31 cellular contexts compared by ENCODE assay signal in genomic region chr2:108937367-108938017, GRCh38. TPM values are rescaled to one million over a fixed set of nuclear protein-coding genes. Genes with fewer than 3 reads are reported as not detected.
A peak's percentile ranks its signal among the peaks of the same experiment; 100 is the strongest.
DNase-seq lines count a peak whose midpoint lies in the region; ATAC-seq, FAIRE-seq and TF ChIP-seq lines count a peak whose summit lies in the region.
"Had no signal": no experiment of that assay in that cellular context is flagged by ENCODE, and none has a peak within 500 bp of the region (broad histone marks: within the 10 kb centered on the region; RNA-seq: fewer than 3 reads in every experiment).

No MANE protein-coding gene starts in this region.

- H3K27me3 ChIP-seq in HepG2 (ENCODE audit: control insufficient read depth in 1 of 2, insufficient read depth in 2 of 2, low read length in 2 of 2) (peaks cover 2 to 33% of the 10 kb centered on the region in 2 experiments; a peak in 4 of 5 replicates), right lobe of liver (no peaks in the 10 kb centered on the region), IMR-90 (ENCODE audit: control insufficient read depth, insufficient read depth, low read length) (peaks cover 86% of the 10 kb centered on the region), ovary (no peaks in the 10 kb centered on the region)
- H3K27me3 ChIP-seq: left lung had no signal

- POLR2A ChIA-PET in HepG2 (lab: Yijun Ruan, JAX) (no interaction called here), IMR-90 (lab: Charles Lee; ENCODE audit: unreplicated experiment) (no interaction called here)

- BruUV-seq in HepG2 (replicated peaks; lab: Mats Ljungman, UMichigan) (no TSS peak), IMR-90 (replicated peaks; lab: Mats Ljungman, UMichigan) (no TSS peak)

- no peaks in the 10 kb centered on the region for H3K79me1 ChIP-seq in IMR-90 (ENCODE audit: low read depth in 1 of 2, low read length in 2 of 2)

- H2AFZ ChIP-seq in HepG2 (ENCODE audit: low read length), result no peak overlapping the region
- no peak overlapping the region for H2AFZ ChIP-seq in IMR-90 (replicated peaks; ENCODE audit: low read length, poor library complexity)
- H2AFZ ChIP-seq: GM23338, PC-9 had no signal

- dilution Hi-C loops in IMR-90 (cut with HindIII; ENCODE audit: low sequenced_read_pairs, unreplicated experiment), result no loop called here

- no peaks in the 10 kb centered on the region for H3K36me3 ChIP-seq in HepG2 (replicated peaks in 1 of 2; ENCODE audit: control insufficient read depth in 1 of 2, insufficient read depth in 2 of 2, low read length in 2 of 2)
- H3K36me3 ChIP-seq in right lobe of liver, result no peaks in the 10 kb centered on the region
- H3K36me3 ChIP-seq in IMR-90 (ENCODE audit: control insufficient read depth, insufficient read depth, low read length), result no peaks in the 10 kb centered on the region
- H3K36me3 ChIP-seq in kidney (ENCODE audit: control insufficient read depth in 1 of 2, insufficient read depth in 2 of 2, low read length in 2 of 2), result no peaks in the 10 kb centered on the region
- no peaks in the 10 kb centered on the region for H3K36me3 ChIP-seq in ovary
- H3K36me3 ChIP-seq: left lung, tibial artery had no signal

- TF ChIP-seq EP300 in HepG2 (IDR thresholded peaks at IDR 0.05; ENCODE audit: low read depth in 2 of 2, low read length in 2 of 2), result no peak
- no peak for TF ChIP-seq EP300 in HepG2 (CRISPR knock-in tag; IDR thresholded peaks at IDR 0.05; ENCODE audit: borderline replicate concordance)
- no peak for TF ChIP-seq EP300 in ovary (IDR thresholded peaks at IDR 0.05)

- no peak overlapping the region for H2BK120ac ChIP-seq in IMR-90 (ENCODE audit: low read depth, low read length)

- no peaks in the 10 kb centered on the region for H4K20me1 ChIP-seq in HepG2 (ENCODE audit: insufficient read depth, low read length)
- H4K20me1 ChIP-seq in IMR-90 (ENCODE audit: insufficient read depth, low read length), result no peaks in the 10 kb centered on the region

- TF ChIP-seq RAD21 in HepG2 (CRISPR knock-in tag; IDR thresholded peaks at IDR 0.05), result no peak
- no peak for TF ChIP-seq RAD21 in IMR-90 (IDR thresholded peaks at IDR 0.05; ENCODE audit: low read length)

- no peak overlapping the region for H2AK5ac ChIP-seq in IMR-90 (ENCODE audit: low read depth, low read length)

- H4K91ac ChIP-seq in IMR-90 (ENCODE audit: insufficient read depth, low read depth, low read length), result no peak overlapping the region

- H3K4ac ChIP-seq in IMR-90 (ENCODE audit: low read depth, low read length), result no peak overlapping the region

- H3K56ac ChIP-seq in IMR-90 (ENCODE audit: extremely low read depth, insufficient read depth, low read length), result no peak overlapping the region

- ATAC-seq in HepG2, result no peak
- no peak for ATAC-seq in right lobe of liver
- no peak for ATAC-seq in IMR-90 (ENCODE audit: low read depth)
- ATAC-seq in HG03521 (IDR thresholded peaks at IDR 0.05; ENCODE audit: unreplicated experiment), result no peak
- ATAC-seq: esophagus mucosa, GM23338, left lung had no signal

- H3K4me1 ChIP-seq in HepG2 (ENCODE audit: insufficient read depth, low read length) (no peaks in the 10 kb centered on the region), right lobe of liver (no peaks in the 10 kb centered on the region), IMR-90 (ENCODE audit: control insufficient read depth, insufficient read depth, low read length) (no peaks in the 10 kb centered on the region), kidney (ENCODE audit: control insufficient read depth in 1 of 2, insufficient read depth in 1 of 2, low read depth in 1 of 2, low read length in 2 of 2) (peaks cover 3 to 14% of the 10 kb centered on the region in 2 donors), ovary (ENCODE audit: insufficient read depth) (no peaks in the 10 kb centered on the region)
- H3K4me1 ChIP-seq: left lung had no signal

- H3K79me2 ChIP-seq in HepG2 (ENCODE audit: insufficient read depth, low read length), result no peaks in the 10 kb centered on the region

- H3K9ac ChIP-seq in HepG2 (ENCODE audit: insufficient read depth, low read depth, low read length) (no peak overlapping the region), IMR-90 (ENCODE audit: low read depth, low read length) (no peak overlapping the region), kidney (ENCODE audit: low read length in 2 of 2) (no peak overlapping the region)
- H3K9ac ChIP-seq: KMS-11, SK-N-SH had no signal

- no peak overlapping the region for H3K14ac ChIP-seq in IMR-90 (replicated peaks; ENCODE audit: low read depth, low read length)

- H3K4me2 ChIP-seq in HepG2 (ENCODE audit: low read depth, low read length) (no peak overlapping the region), IMR-90 (ENCODE audit: low read depth, low read length) (no peak overlapping the region)
- H3K4me2 ChIP-seq: GM23338, KMS-11, PC-9, SK-N-SH had no signal

- H2BK15ac ChIP-seq in IMR-90 (ENCODE audit: low read depth, low read length), result no peak overlapping the region

- H2AK9ac ChIP-seq in IMR-90 (replicated peaks; ENCODE audit: low read depth, low read length, poor library complexity), result no peak overlapping the region

- no peaks in the 10 kb centered on the region for H3K9me1 ChIP-seq in IMR-90 (ENCODE audit: insufficient read depth, low read length)

- no peak for FAIRE-seq in HepG2 (lab: Jason Lieb, UNC)
- FAIRE-seq in kidney (lab: Jason Lieb, UNC), result no peak
- FAIRE-seq: G401.6, islet of Langerhans had no signal

- H3K4me3 ChIP-seq in HepG2 (replicated peaks in 1 of 3; ENCODE audit: insufficient read depth in 1 of 3, low read depth in 2 of 3, low read length in 3 of 3) (no peak overlapping the region), right lobe of liver (no peak overlapping the region), IMR-90 (ENCODE audit: insufficient read depth, low read depth, low read length) (no peak overlapping the region), kidney (ENCODE audit: low read length in 2 of 2) (no peak overlapping the region), ovary (no peak overlapping the region)
- H3K4me3 ChIP-seq: GM23338, left lung, PC-9, tibial artery had no signal

- H3K23ac ChIP-seq in IMR-90 (ENCODE audit: low read depth, low read length), result no peak overlapping the region

- H4K5ac ChIP-seq in IMR-90 (ENCODE audit: low read depth, low read length), result no peak overlapping the region

- H2BK20ac ChIP-seq in IMR-90 (ENCODE audit: low read depth, low read length), result no peak overlapping the region

- H3K27ac ChIP-seq in HepG2 (ENCODE audit: extremely low read length, insufficient read depth, low read length), result no peak overlapping the region
- no peak overlapping the region for H3K27ac ChIP-seq in right lobe of liver
- no peak overlapping the region for H3K27ac ChIP-seq in IMR-90 (ENCODE audit: insufficient read depth, low read length)
- H3K27ac ChIP-seq in kidney (ENCODE audit: low read depth in 2 of 2, low read length in 2 of 2), result no peak overlapping the region
- H3K27ac ChIP-seq in ovary, result no peak overlapping the region
- H3K27ac ChIP-seq: KMS-11, left lung, PC-9, tibial artery had no signal

- TF ChIP-seq POLR2A in HepG2 (IDR thresholded peaks at IDR 0.05; ENCODE audit: insufficient read depth in 1 of 2, low read depth in 2 of 2, low read length in 2 of 2) (no peak), right lobe of liver (IDR thresholded peaks at IDR 0.05) (no peak), IMR-90 (IDR thresholded peaks at IDR 0.05; ENCODE audit: low read depth, low read length) (no peak), ovary (IDR thresholded peaks at IDR 0.05) (no peak)

- WGBS in HepG2 (ENCODE audit: low lambda C conversion rate), result 19% methylated on average over 5 of the region's 5 CpGs
- 84% methylated on average over 5 of the region's 5 CpGs for WGBS in right lobe of liver (ENCODE audit: insufficient coverage, low coverage, low lambda C conversion rate, missing lambda C conversion rate)
- WGBS in IMR-90 (ENCODE audit: extremely low coverage in 2 of 2, insufficient read length in 1 of 2), 2 experiments, result no CpG with 5 or more reads among the region's 5 CpGs
- WGBS in ovary, 3 donors, result 77 to 79% (median 78%) methylated on average over 5 of the region's 5 CpGs

- no peak overlapping the region for H3K18ac ChIP-seq in IMR-90 (ENCODE audit: low read depth, low read length)

- intact Hi-C loops in HepG2 (cut with micrococcal nuclease; ENCODE audit: unreplicated experiment) (no loop called here), right lobe of liver (cut with DNase I) (no loop called here), IMR-90 (cut with micrococcal nuclease) (no loop called here), kidney (cut with DNase I) (no loop called here), ovary (cut with DNase I) (no loop called here)

- H3K9me3 ChIP-seq in HepG2 (ENCODE audit: low read length) (no peaks in the 10 kb centered on the region), right lobe of liver (no peaks in the 10 kb centered on the region), IMR-90 (ENCODE audit: control insufficient read depth, insufficient read depth, low read length) (no peaks in the 10 kb centered on the region), kidney (ENCODE audit: control insufficient read depth in 1 of 2, low read length in 2 of 2) (no peaks in the 10 kb centered on the region), ovary (no peaks in the 10 kb centered on the region)
- H3K9me3 ChIP-seq: left lung, SK-N-SH, tibial artery had no signal

- DNase-seq in HepG2 (ENCODE audit: low spot score) (no peak), right lobe of liver (no peak), IMR-90 (no peak), kidney (peak; percentile 43), ovary (no peak), LoVo (ENCODE audit: low spot score) (no peak)
- DNase-seq: activated CD4-positive, CD25-positive, alpha-beta regulatory T cell; activated naive CD4-positive, alpha-beta T cell; amniotic stem cell; Calu3; cerebellar nuclear complex; DMS79; left lung; mesenchymal stem cell; NCI-H2029; NCI-H526; SK-N-SH; stimulated activated CD4-positive, alpha-beta T cell treated with anti-CD3 and anti-CD28 coated beads, Interleukin-1b, Interleukin-23, amount 100 ng/mL, for 48 hours; tibial artery had no signal

- in situ Hi-C loops in HepG2 (cut with HindIII; ENCODE audit: extremely low pct_ligation_motif_present, low pct_unique_long_range_greater_than_20kb) (no loop called here), IMR-90 (cut with MboI; ENCODE audit: low sequenced_read_pairs) (no loop called here)

- TF ChIP-seq CTCF in HepG2 (CRISPR knock-in tag; IDR thresholded peaks at IDR 0.05) (no peak), right lobe of liver (IDR thresholded peaks at IDR 0.05) (no peak), IMR-90 (conservative IDR thresholded peaks at IDR 0.05; ENCODE audit: low read depth, low read length) (no peak), kidney (IDR thresholded peaks at IDR 0.05; ENCODE audit: borderline replicate concordance, extremely low read depth, insufficient read depth) (no peak), ovary (IDR thresholded peaks at IDR 0.05) (no peak)

- H2BK5ac ChIP-seq in IMR-90 (ENCODE audit: low read depth, low read length, poor library complexity, severe bottlenecking), result peak overlapping the region; percentile 72

- CTCF ChIA-PET in HepG2 (lab: Yijun Ruan, JAX; ENCODE audit: low intra/inter-chr PET ratio, low total read pairs) (no interaction called here), IMR-90 (lab: Yijun Ruan, JAX) (no interaction called here)

- H4K8ac ChIP-seq in IMR-90 (ENCODE audit: low read depth in 2 of 2, low read length in 2 of 2), result no peak overlapping the region

RNA-seq across cellular contexts. Expression of gene EDAR, which starts 51.5 kb away (rescaled TPM):
- not detected in 2 replicates for total RNA-seq in HepG2 (2016; rRNA removed; fragmentation: Illumina TruSeq; extraction: Trizol)
- total RNA-seq in HepG2 (2016; cell fraction: cytosol; rRNA removed; fragmentation: Illumina TruSeq; extraction: Trizol; ENCODE audit: low read depth), result not detected in 2 replicates
- not detected in 2 replicates for total RNA-seq in HepG2 (2016; cell fraction: insoluble cytoplasmic fraction; rRNA removed; fragmentation: Illumina TruSeq; extraction: Trizol)
- total RNA-seq in HepG2 (2016; cell fraction: membrane; rRNA removed; fragmentation: Illumina TruSeq; extraction: Trizol), result not detected in 2 replicates
- total RNA-seq in HepG2 (2016; cell fraction: nucleus; rRNA removed; fragmentation: Illumina TruSeq; extraction: Trizol), result not detected in 2 replicates
- polyA plus RNA-seq in HepG2 (2011; rRNA removed), result not detected in 2 replicates
- not detected in 2 replicates for polyA plus RNA-seq in HepG2 (2011; cell fraction: cytosol; rRNA removed)
- polyA plus RNA-seq in HepG2 (2011; cell fraction: nucleus; rRNA removed), result not detected in 2 replicates
- polyA plus RNA-seq in HepG2 (2012), result not detected in 2 replicates
- polyA plus RNA-seq in HepG2 (2016; cell fraction: cytosol; fragmentation: Illumina TruSeq; extraction: Trizol; ENCODE audit: low read depth), result not detected in 2 replicates
- polyA plus RNA-seq in HepG2 (2016; cell fraction: insoluble cytoplasmic fraction; fragmentation: Illumina TruSeq; extraction: Trizol; ENCODE audit: low read depth), result not detected in 2 replicates
- not detected in 2 replicates for polyA plus RNA-seq in HepG2 (2016; cell fraction: membrane; fragmentation: Illumina TruSeq; extraction: Trizol; ENCODE audit: low read depth)
- not detected in 2 replicates for polyA plus RNA-seq in HepG2 (2016; cell fraction: nucleus; fragmentation: Illumina TruSeq; extraction: Trizol; ENCODE audit: insufficient read depth, low read depth)
- polyA minus RNA-seq in HepG2 (2011; rRNA and poly(A)+ RNA removed; ENCODE audit: low replicate concordance), result 0.16 TPM in 1 of 2 replicates, not detected in the other
- polyA minus RNA-seq in HepG2 (2011; cell fraction: cytosol; rRNA and poly(A)+ RNA removed), result not detected in 2 replicates
- not detected in 2 replicates for polyA minus RNA-seq in HepG2 (2011; cell fraction: nucleus; rRNA and poly(A)+ RNA removed)
- 1 to 10 TPM in 1 of 6 experiments, under 1 TPM in 5; 0.06 to 1.6 (median 0.28) TPM for total RNA-seq in right lobe of liver
- not detected in 2 replicates for total RNA-seq in IMR-90 (2012; rRNA removed)
- polyA plus RNA-seq in IMR-90 (2012; rRNA removed), result not detected in 2 replicates
- polyA plus RNA-seq in IMR-90 (2012; cell fraction: cytosol; rRNA removed), result not detected in 2 replicates
- polyA plus RNA-seq in IMR-90 (2012; cell fraction: nucleus; rRNA removed; ENCODE audit: low replicate concordance), result not detected in 2 replicates
- total RNA-seq in kidney, result 3.1 TPM
- 0.17 TPM for polyA plus RNA-seq in kidney (ENCODE audit: insufficient read depth, low read depth, low replicate concordance)
- total RNA-seq in ovary, result under 1 TPM in 2 of 7 donors, not detected in 5; 0.11 to 0.13 TPM
- under 1 TPM in 1 of 2 donors, not detected in 1; 0.11 TPM for polyA plus RNA-seq in ovary
- total RNA-seq: Calu3, dermis blood vessel endothelial cell, fibroblast of villous mesenchyme, GM23338, HT1080, PC-9, posterior vena cava had no signal
- polyA plus RNA-seq: GM23338, right cardiac atrium, SK-N-SH had no signal
